Comparison of ENCODE assay signal across 1 cellular context in genomic region chr2:42360890-42361727, GRCh38.
TF ChIP-seq lines count a peak whose summit lies in the region.

TSS of gene COX7A2L (minus strand) at chr2:42361217. CDS start at chr2:42361161, 56 bp downstream.

TF ChIP-seq in HepG2, 621 proteins besides CTCF, POLR2A, EP300 and RAD21 (continued from another document and continues in another):
- TF ChIP-seq NFAT5 (CRISPR knock-in tag; IDR thresholded peaks at IDR 0.05) = peak; percentile 91
- peak; percentile 61; the same call in 1 of the 2 replicates for TF ChIP-seq MXD3 (CRISPR knock-in tag; IDR thresholded peaks at IDR 0.05)
- no peak for TF ChIP-seq ZNF468 (CRISPR knock-in tag; IDR thresholded peaks at IDR 0.05)
- TF ChIP-seq FOSL1 (CRISPR knock-in tag; IDR thresholded peaks at IDR 0.05; ENCODE audit: borderline replicate concordance) = peak; percentile 45; the same call in 1 of the 2 replicates
- peak; percentile 84 for TF ChIP-seq GMEB1 (CRISPR knock-in tag; IDR thresholded peaks at IDR 0.05; ENCODE audit: borderline replicate concordance)
- peak; percentile 54 for TF ChIP-seq ARNTL (CRISPR knock-in tag; IDR thresholded peaks at IDR 0.05)
- no peak for TF ChIP-seq ZNF878 (CRISPR knock-in tag; IDR thresholded peaks at IDR 0.05)
- no peak for TF ChIP-seq ZNF432 (CRISPR knock-in tag; IDR thresholded peaks at IDR 0.05; ENCODE audit: borderline replicate concordance)
- no peak for TF ChIP-seq ZFP36 (IDR thresholded peaks at IDR 0.05; ENCODE audit: borderline replicate concordance, low read depth, low read length, partially characterized antibody)
- TF ChIP-seq GZF1 (CRISPR knock-in tag; IDR thresholded peaks at IDR 0.05) = 0 out of 2 replicates have a peak, but pooled peaks have one; percentile 52
- TF ChIP-seq SNAI1 (CRISPR knock-in tag; IDR thresholded peaks at IDR 0.05; ENCODE audit: borderline replicate concordance) = peak; percentile 50; the same call in 1 of the 2 replicates
- TF ChIP-seq NFYC (CRISPR knock-in tag; IDR thresholded peaks at IDR 0.05) = peak; percentile 52
- TF ChIP-seq KLF11 (CRISPR knock-in tag; IDR thresholded peaks at IDR 0.05) = peak; percentile 64
- TF ChIP-seq ZNF660 (CRISPR knock-in tag; IDR thresholded peaks at IDR 0.05; ENCODE audit: borderline replicate concordance, low read depth) = no peak
- TF ChIP-seq ZNF333 (CRISPR knock-in tag; IDR thresholded peaks at IDR 0.05; ENCODE audit: borderline replicate concordance) = peak; percentile 72
- TF ChIP-seq ZNF777 (CRISPR knock-in tag; IDR thresholded peaks at IDR 0.05) = no peak; the same call in 1 of the 2 replicates
- peak; percentile 83 for TF ChIP-seq MAX (IDR thresholded peaks at IDR 0.05)
- TF ChIP-seq E2F2 (CRISPR knock-in tag; IDR thresholded peaks at IDR 0.05; ENCODE audit: borderline replicate concordance) = 0 out of 2 replicates have a peak, but pooled peaks have one; percentile 81
- TF ChIP-seq MLX (CRISPR knock-in tag; IDR thresholded peaks at IDR 0.05) = peak; percentile 54; the same call in 1 of the 2 replicates
- no peak for TF ChIP-seq ZC3H13 (CRISPR knock-in tag; IDR thresholded peaks at IDR 0.05)
- TF ChIP-seq ZNF720 (CRISPR knock-in tag; IDR thresholded peaks at IDR 0.05) = no peak
- TF ChIP-seq RBAK (CRISPR knock-in tag; IDR thresholded peaks at IDR 0.05) = no peak
- 0 out of 2 replicates have a peak, but pooled peaks have one; percentile 75 for TF ChIP-seq ZNF782 (CRISPR knock-in tag; IDR thresholded peaks at IDR 0.05; ENCODE audit: borderline replicate concordance)
- 0 out of 2 replicates have a peak, but pooled peaks have one; percentile 36 for TF ChIP-seq ZNF704 (CRISPR knock-in tag; IDR thresholded peaks at IDR 0.05; ENCODE audit: borderline replicate concordance)
- 0 out of 2 replicates have a peak, but pooled peaks have one; percentile 67 for TF ChIP-seq KLF12 (CRISPR knock-in tag; IDR thresholded peaks at IDR 0.05; ENCODE audit: borderline replicate concordance)
- TF ChIP-seq NFIC (IDR thresholded peaks at IDR 0.05; ENCODE audit: low read length) = no peak
- no peak for TF ChIP-seq ZNF530 (CRISPR knock-in tag; IDR thresholded peaks at IDR 0.05; ENCODE audit: low read depth)
- TF ChIP-seq TFE3 (CRISPR knock-in tag; IDR thresholded peaks at IDR 0.05) = peak; percentile 93
- no peak for TF ChIP-seq SRSF9 (IDR thresholded peaks at IDR 0.05; ENCODE audit: borderline replicate concordance, insufficient read depth, low read depth, low read length, poor library complexity, severe bottlenecking)
- TF ChIP-seq TERF1 (CRISPR knock-in tag; IDR thresholded peaks at IDR 0.05) = no peak
- peak; percentile 90; the same call in 1 of the 2 replicates for TF ChIP-seq ZNF256 (CRISPR knock-in tag; conservative IDR thresholded peaks at IDR 0.05)
- TF ChIP-seq RELA (CRISPR knock-in tag; IDR thresholded peaks at IDR 0.05) = 0 out of 2 replicates have a peak, but pooled peaks have one; percentile 17
- peak; percentile 86 for TF ChIP-seq PHF20 (CRISPR knock-in tag; IDR thresholded peaks at IDR 0.05)
- peak; percentile 70; the same call in 1 of the 2 replicates for TF ChIP-seq AKNA (CRISPR knock-in tag; IDR thresholded peaks at IDR 0.05; ENCODE audit: borderline replicate concordance)
- TF ChIP-seq ZNF510 (CRISPR knock-in tag; IDR thresholded peaks at IDR 0.05; ENCODE audit: low read depth) = no peak
- TF ChIP-seq ATF1 (CRISPR knock-in tag; IDR thresholded peaks at IDR 0.05) = peak; percentile 51; the same call in 1 of the 2 replicates
- TF ChIP-seq CC2D1A (CRISPR knock-in tag; IDR thresholded peaks at IDR 0.05) = no peak
- TF ChIP-seq MIER3 (CRISPR knock-in tag; IDR thresholded peaks at IDR 0.05; ENCODE audit: borderline replicate concordance) = 0 out of 2 replicates have a peak, but pooled peaks have one; percentile 68
